13 cellular contexts compared by ENCODE assay signal in the genomic region with DNA sequence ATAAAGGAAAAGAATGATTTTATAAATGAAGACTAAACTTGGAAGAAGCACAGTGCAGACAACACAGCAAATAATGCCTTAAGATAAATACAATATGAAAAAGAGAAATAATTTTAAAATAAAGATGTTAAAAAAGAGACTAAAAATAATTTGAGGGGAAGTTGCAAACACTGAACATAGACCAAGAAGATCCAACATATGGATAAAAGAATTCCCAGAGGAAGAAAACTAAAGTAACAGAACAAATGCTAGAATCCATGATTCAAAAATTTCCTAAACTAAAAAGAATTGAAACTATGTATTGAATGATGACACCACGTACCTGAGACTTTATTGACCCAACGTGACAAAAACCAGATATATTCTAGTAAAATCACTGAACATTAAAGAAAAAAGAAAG.
"Had no signal": no experiment of that assay in that cellular context is flagged by ENCODE, and none has a peak within 500 bp of the region (broad histone marks: within the 10 kb centered on the region; RNA-seq: fewer than 3 reads in every experiment).

No MANE protein-coding gene starts in this region.

- ATAC-seq: effector memory CD8-positive, alpha-beta T cell; esophagus mucosa; foreskin keratinocyte; gastrocnemius medialis; gastroesophageal sphincter; heart left ventricle; heart right ventricle had no signal

- H3K27ac ChIP-seq: colonic mucosa, coronary artery, dorsolateral prefrontal cortex, epithelial cell of prostate, esophagus muscularis mucosa, esophagus squamous epithelium, foreskin keratinocyte, gastrocnemius medialis, gastroesophageal sphincter, heart left ventricle, heart right ventricle had no signal

- H3K9me3 ChIP-seq: colonic mucosa had no signal

- H3K4me3 ChIP-seq: colonic mucosa, coronary artery, dorsolateral prefrontal cortex, esophagus muscularis mucosa, esophagus squamous epithelium, gastrocnemius medialis, gastroesophageal sphincter, heart left ventricle, heart right ventricle had no signal

- H3K36me3 ChIP-seq: colonic mucosa, esophagus muscularis mucosa, esophagus squamous epithelium, gastrocnemius medialis, gastroesophageal sphincter, heart left ventricle, heart right ventricle had no signal

- H3K4me1 ChIP-seq: colonic mucosa, esophagus muscularis mucosa, esophagus squamous epithelium, foreskin keratinocyte, gastrocnemius medialis, gastroesophageal sphincter, heart left ventricle, heart right ventricle had no signal
